ENCODE assay signal across 1 cellular context in the genomic region with DNA sequence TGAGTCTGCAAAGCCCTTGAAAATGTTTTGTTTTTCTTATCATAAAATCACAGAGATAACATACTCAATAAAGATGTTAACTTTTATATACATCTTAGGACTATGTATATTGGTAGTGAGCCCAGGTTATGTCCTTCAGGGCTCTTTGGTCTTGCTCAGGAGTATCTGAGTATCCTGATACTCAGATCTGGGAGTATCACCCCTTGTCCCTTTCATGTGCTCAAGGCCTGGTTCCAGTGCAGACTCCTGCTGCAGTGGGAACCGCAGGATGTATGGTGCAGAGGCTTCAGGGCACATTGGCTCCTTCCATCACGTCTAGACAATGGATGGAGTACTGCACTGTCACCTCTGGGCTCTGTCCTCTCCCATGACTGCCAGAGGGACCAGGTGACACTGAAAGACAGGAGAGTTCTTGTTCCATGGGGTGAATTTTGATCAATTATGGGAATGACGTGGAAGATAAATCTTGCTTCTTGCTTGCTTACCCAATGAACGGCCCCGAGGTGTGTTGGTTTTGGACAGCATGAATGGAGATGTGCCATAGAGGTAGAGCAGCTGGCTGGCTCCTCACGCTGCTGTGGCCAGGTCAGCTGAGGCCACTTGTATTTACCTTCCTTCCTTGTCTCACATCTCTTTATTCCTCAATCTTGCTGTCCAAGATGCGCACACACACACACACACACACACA.
TF ChIP-seq lines count a peak whose summit lies in the region.

No MANE protein-coding gene starts in this region.

TF ChIP-seq in SK-N-SH, 30 proteins besides CTCF, POLR2A, EP300 and RAD21 (continued from another document):
- TF ChIP-seq, protein P1, sequence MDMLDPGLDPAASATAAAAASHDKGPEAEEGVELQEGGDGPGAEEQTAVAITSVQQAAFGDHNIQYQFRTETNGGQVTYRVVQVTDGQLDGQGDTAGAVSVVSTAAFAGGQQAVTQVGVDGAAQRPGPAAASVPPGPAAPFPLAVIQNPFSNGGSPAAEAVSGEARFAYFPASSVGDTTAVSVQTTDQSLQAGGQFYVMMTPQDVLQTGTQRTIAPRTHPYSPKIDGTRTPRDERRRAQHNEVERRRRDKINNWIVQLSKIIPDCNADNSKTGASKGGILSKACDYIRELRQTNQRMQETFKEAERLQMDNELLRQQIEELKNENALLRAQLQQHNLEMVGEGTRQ (IDR thresholded peaks at IDR 0.05; ENCODE audit: borderline replicate concordance, low read depth, low read length): no peak
- no peak for TF ChIP-seq MEF2A (IDR thresholded peaks at IDR 0.05; ENCODE audit: borderline replicate concordance, low read depth)
- TF ChIP-seq TCF12 (IDR thresholded peaks at IDR 0.05): no peak
- TF ChIP-seq, protein P2, sequence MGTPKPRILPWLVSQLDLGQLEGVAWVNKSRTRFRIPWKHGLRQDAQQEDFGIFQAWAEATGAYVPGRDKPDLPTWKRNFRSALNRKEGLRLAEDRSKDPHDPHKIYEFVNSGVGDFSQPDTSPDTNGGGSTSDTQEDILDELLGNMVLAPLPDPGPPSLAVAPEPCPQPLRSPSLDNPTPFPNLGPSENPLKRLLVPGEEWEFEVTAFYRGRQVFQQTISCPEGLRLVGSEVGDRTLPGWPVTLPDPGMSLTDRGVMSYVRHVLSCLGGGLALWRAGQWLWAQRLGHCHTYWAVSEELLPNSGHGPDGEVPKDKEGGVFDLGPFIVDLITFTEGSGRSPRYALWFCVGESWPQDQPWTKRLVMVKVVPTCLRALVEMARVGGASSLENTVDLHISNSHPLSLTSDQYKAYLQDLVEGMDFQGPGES (IDR thresholded peaks at IDR 0.05; ENCODE audit: low read depth, low read length): no peak
TF ChIP-seq in SK-N-SH: peak in this region for 0.
